Comparison of ENCODE assay signal across 21 cellular contexts in the genomic region with DNA sequence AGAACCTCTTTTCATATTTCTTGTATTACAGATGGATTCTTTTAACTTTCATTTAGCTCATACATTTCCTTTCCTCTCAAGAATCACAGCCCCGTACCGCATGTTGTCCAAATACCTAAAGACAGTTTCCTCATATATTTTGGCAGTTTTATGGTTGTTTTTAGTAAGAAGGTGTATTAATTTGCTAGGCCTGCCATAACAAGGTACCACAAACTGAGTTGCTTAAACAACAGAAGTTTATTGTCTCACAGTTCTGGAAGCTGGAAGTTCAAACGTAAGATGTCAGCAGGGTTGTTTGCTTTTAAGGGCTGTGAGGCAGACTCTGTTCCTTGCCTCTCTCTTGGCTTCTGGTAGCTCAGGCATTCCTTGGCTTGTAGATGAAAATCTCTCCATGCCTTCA.
DNase-seq lines count a peak whose midpoint lies in the region; ATAC-seq, FAIRE-seq and TF ChIP-seq lines count a peak whose summit lies in the region.
"Had no signal": no experiment of that assay in that cellular context is flagged by ENCODE, and none has a peak within 500 bp of the region (broad histone marks: within the 10 kb centered on the region; RNA-seq: fewer than 3 reads in every experiment).

No MANE protein-coding gene starts in this region.

- intact Hi-C loops in IMR-90 (cut with micrococcal nuclease) (no loop called here), head of caudate nucleus (cut with DNase I) (no loop called here)

- H3K4me3 ChIP-seq in IMR-90 (ENCODE audit: insufficient read depth, low read depth, low read length), result no peak overlapping the region
- peak overlapping the region; percentile 4 for H3K4me3 ChIP-seq in endodermal cell (ENCODE audit: low read length)
- no peak overlapping the region for H3K4me3 ChIP-seq in keratinocyte (ENCODE audit: control insufficient read depth in 2 of 3, extremely low read depth in 1 of 3, insufficient read depth in 2 of 3, low read depth in 1 of 3, low read length in 3 of 3)
- no peak overlapping the region for H3K4me3 ChIP-seq in trophoblast cell (ENCODE audit: low read depth, low read length)
- H3K4me3 ChIP-seq in upper lobe of left lung, result no peak overlapping the region
- H3K4me3 ChIP-seq: A549, GM23338 had no signal

- H3K14ac ChIP-seq in IMR-90 (replicated peaks; ENCODE audit: low read depth, low read length) (no peak overlapping the region), trophoblast cell (ENCODE audit: low read length) (no peak overlapping the region)

- in situ Hi-C loops in IMR-90 (cut with MboI; ENCODE audit: low sequenced_read_pairs), result no loop called here

- H2AFZ ChIP-seq in IMR-90 (replicated peaks; ENCODE audit: low read length, poor library complexity) (no peak overlapping the region), keratinocyte (ENCODE audit: control insufficient read depth, low read length) (peak overlapping the region; percentile 30), trophoblast cell (ENCODE audit: insufficient read depth, low read length, poor library complexity) (no peak overlapping the region)
- H2AFZ ChIP-seq: GM23338 had no signal

- no peak for DNase-seq in IMR-90
- no peak for DNase-seq in endodermal cell
- no peak for DNase-seq in keratinocyte (ENCODE audit: low read depth, low spot score)
- peak; percentile 1 to 43 for DNase-seq in trophoblast cell
- no peak for DNase-seq in head of caudate nucleus
- DNase-seq in upper lobe of left lung, result no peak
- DNase-seq in activated T-cell treated with anti-CD3 and anti-CD28 coated beads, Interleukin-2, amount 50 U/mL, for 1 hour, result no peak
- DNase-seq: AML-193; Caco-2; CD4-positive, alpha-beta T cell; HCEC 1CT had no signal

- no peaks in the 10 kb centered on the region for H3K27me3 Mint-ChIP-seq in endodermal cell (ENCODE audit: insufficient read depth)

- H3K4ac ChIP-seq in IMR-90 (ENCODE audit: low read depth, low read length) (peak overlapping the region; percentile 62), trophoblast cell (ENCODE audit: low read depth, low read length) (no peak overlapping the region)

- no peak overlapping the region for H3K4me2 ChIP-seq in IMR-90 (ENCODE audit: low read depth, low read length)
- no peak overlapping the region for H3K4me2 ChIP-seq in keratinocyte (ENCODE audit: control insufficient read depth, extremely low read depth, insufficient read depth, low read depth, low read length)
- no peak overlapping the region for H3K4me2 ChIP-seq in trophoblast cell (ENCODE audit: low read length)
- H3K4me2 ChIP-seq: A549, GM23338 had no signal

- TF ChIP-seq RAD21 in IMR-90 (IDR thresholded peaks at IDR 0.05; ENCODE audit: low read length), result no peak

- CTCF ChIA-PET in IMR-90 (lab: Yijun Ruan, JAX), result no interaction called here

- WGBS in IMR-90 (ENCODE audit: extremely low coverage in 2 of 2, insufficient read length in 1 of 2), 2 experiments, result no CpG with 5 or more reads among the region's 3 CpGs
- WGBS in endodermal cell (ENCODE audit: insufficient coverage in 1 of 2, insufficient read length in 1 of 2), 2 experiments, result 86 to 89% methylated on average over 1 to 3 of the region's 3 CpGs
- WGBS in trophoblast cell (ENCODE audit: extremely low coverage, insufficient coverage, insufficient read length), result no CpG with 5 or more reads among the region's 3 CpGs
- WGBS in upper lobe of left lung, 2 donors, result 98 to 99% methylated on average over 3 of the region's 3 CpGs

- dilution Hi-C loops in IMR-90 (cut with HindIII; ENCODE audit: low sequenced_read_pairs, unreplicated experiment), result no loop called here
- dilution Hi-C loops in keratinocyte (cut with MboI; ENCODE audit: extremely low pct_ligation_motif_present, low sequenced_read_pairs), result no loop called here

- H3K4me1 ChIP-seq in IMR-90 (ENCODE audit: control insufficient read depth, insufficient read depth, low read length), result peaks cover 2% of the 10 kb centered on the region
- peaks cover 10% of the 10 kb centered on the region for H3K4me1 ChIP-seq in endodermal cell (ENCODE audit: control insufficient read depth, insufficient read depth, low read length)
- no peaks in the 10 kb centered on the region for H3K4me1 ChIP-seq in keratinocyte (ENCODE audit: control insufficient read depth, extremely low read depth, insufficient read depth, low read length)
- H3K4me1 ChIP-seq in trophoblast cell (ENCODE audit: control insufficient read depth in 1 of 2, insufficient read depth in 2 of 2, low read length in 2 of 2), result peaks cover 18 to 19% of the 10 kb centered on the region in 2 experiments
- no peaks in the 10 kb centered on the region for H3K4me1 ChIP-seq in upper lobe of left lung
- H3K4me1 ChIP-seq: A549, Caco-2 had no signal

- no peak overlapping the region for H3K9ac ChIP-seq in IMR-90 (ENCODE audit: low read depth, low read length)
- no peak overlapping the region for H3K9ac ChIP-seq in endodermal cell (ENCODE audit: extremely low read depth, low read length, poor library complexity, severe bottlenecking)
- no peak overlapping the region for H3K9ac ChIP-seq in keratinocyte (ENCODE audit: control insufficient read depth, extremely low read depth, insufficient read depth, low read length)
- no peak overlapping the region for H3K9ac ChIP-seq in trophoblast cell (ENCODE audit: low read length)

- H3K79me2 ChIP-seq in keratinocyte (ENCODE audit: control insufficient read depth, insufficient read depth, low read length) (no peaks in the 10 kb centered on the region), trophoblast cell (ENCODE audit: control insufficient read depth, insufficient read depth, low read length, poor library complexity) (no peaks in the 10 kb centered on the region)

- H2AK9ac ChIP-seq in IMR-90 (replicated peaks; ENCODE audit: low read depth, low read length, poor library complexity), result no peak overlapping the region

- peak overlapping the region; percentile 57 for H2BK5ac ChIP-seq in IMR-90 (ENCODE audit: low read depth, low read length, poor library complexity, severe bottlenecking)
- H2BK5ac ChIP-seq in trophoblast cell (ENCODE audit: low read depth, low read length, poor library complexity), result no peak overlapping the region

- H3K4me1 Mint-ChIP-seq in endodermal cell, result peaks cover 22% of the 10 kb centered on the region

- peaks cover 22% of the 10 kb centered on the region for H3K9me3 Mint-ChIP-seq in endodermal cell

- peak overlapping the region; percentile 63 for H4K91ac ChIP-seq in IMR-90 (ENCODE audit: insufficient read depth, low read depth, low read length)
- no peak overlapping the region for H4K91ac ChIP-seq in trophoblast cell (ENCODE audit: low read depth, low read length)

- FAIRE-seq in keratinocyte (lab: Jason Lieb, UNC), result no peak
- FAIRE-seq: A549, D721Med, GM12892, GM18507, H54, HTR-8/SVneo had no signal

- 0 out of 2 replicates have a peak overlapping the region, but pooled peaks have one; percentile 10 for H3K56ac ChIP-seq in IMR-90 (ENCODE audit: extremely low read depth, insufficient read depth, low read length)

- no peaks in the 10 kb centered on the region for H4K20me1 ChIP-seq in IMR-90 (ENCODE audit: insufficient read depth, low read length)
- no peaks in the 10 kb centered on the region for H4K20me1 ChIP-seq in keratinocyte (ENCODE audit: control insufficient read depth, extremely low read depth, insufficient read depth, low read length)

- peak overlapping the region; percentile 61; the same call in 1 of the 2 replicates for H3K18ac ChIP-seq in IMR-90 (ENCODE audit: low read depth, low read length)
- no peak overlapping the region for H3K18ac ChIP-seq in trophoblast cell (ENCODE audit: low read length)

- H2BK20ac ChIP-seq in IMR-90 (ENCODE audit: low read depth, low read length), result peak overlapping the region; percentile 82; the same call in 1 of the 2 replicates

- no peak overlapping the region; the same call in 1 of the 2 replicates for H4K5ac ChIP-seq in IMR-90 (ENCODE audit: low read depth, low read length)

- H3K27me3 ChIP-seq in IMR-90 (ENCODE audit: control insufficient read depth, insufficient read depth, low read length) (no peaks in the 10 kb centered on the region), endodermal cell (ENCODE audit: control insufficient read depth, insufficient read depth, low read length, poor library complexity, severe bottlenecking) (no peaks in the 10 kb centered on the region), keratinocyte (ENCODE audit: control insufficient read depth, extremely low read depth, insufficient read depth, low read length) (no peaks in the 10 kb centered on the region), trophoblast cell (ENCODE audit: insufficient read depth, low read length) (no peaks in the 10 kb centered on the region), upper lobe of left lung (no peaks in the 10 kb centered on the region)

- H3K79me1 ChIP-seq in IMR-90 (ENCODE audit: low read depth in 1 of 2, low read length in 2 of 2) (no peaks in the 10 kb centered on the region), trophoblast cell (ENCODE audit: low read length) (peaks cover 21% of the 10 kb centered on the region)

- no peak for TF ChIP-seq EP300 in upper lobe of left lung (IDR thresholded peaks at IDR 0.05)

- no peak overlapping the region for H3K4me3 Mint-ChIP-seq in endodermal cell
- H3K4me3 Mint-ChIP-seq: CD4-positive, alpha-beta T cell; GM23338 had no signal

- POLR2A ChIA-PET in IMR-90 (lab: Charles Lee; ENCODE audit: unreplicated experiment), result no interaction called here

- no peak overlapping the region for H3K27ac Mint-ChIP-seq in endodermal cell
- H3K27ac Mint-ChIP-seq: CD4-positive, alpha-beta T cell; GM23338 had no signal

- ATAC-seq in IMR-90 (ENCODE audit: low read depth) (no peak), upper lobe of left lung (ENCODE audit: low FRiP score in 2 of 2) (no peak), HG02870 (IDR thresholded peaks at IDR 0.05; ENCODE audit: unreplicated experiment) (no peak)
- ATAC-seq: A549, GM23338 had no signal

- H2BK120ac ChIP-seq in IMR-90 (ENCODE audit: low read depth, low read length) (peak overlapping the region; percentile 64), trophoblast cell (ENCODE audit: insufficient read depth, low read length, poor library complexity) (no peak overlapping the region)

- peaks cover 5% of the 10 kb centered on the region; the same call in 1 of the 2 replicates for H3K9me1 ChIP-seq in IMR-90 (ENCODE audit: insufficient read depth, low read length)
- H3K9me1 ChIP-seq in keratinocyte (ENCODE audit: control insufficient read depth, extremely low read depth, insufficient read depth, low read length), result no peaks in the 10 kb centered on the region

- H4K12ac ChIP-seq in trophoblast cell (ENCODE audit: low read depth, low read length), result no peak overlapping the region

- peak overlapping the region; percentile 36 to 63; a peak in 2 of 4 replicates for H4K8ac ChIP-seq in IMR-90 (ENCODE audit: low read depth in 2 of 2, low read length in 2 of 2)
- no peak overlapping the region for H4K8ac ChIP-seq in trophoblast cell (ENCODE audit: low read depth, low read length)

- H3K23ac ChIP-seq in IMR-90 (ENCODE audit: low read depth, low read length) (no peak overlapping the region), trophoblast cell (ENCODE audit: low read length) (no peak overlapping the region)

- TF ChIP-seq CTCF in IMR-90 (conservative IDR thresholded peaks at IDR 0.05; ENCODE audit: low read depth, low read length) (no peak), endodermal cell (conservative IDR thresholded peaks at IDR 0.05) (no peak), keratinocyte (optimal IDR thresholded peaks at IDR 0.05 in 1 of 3, IDR thresholded peaks at IDR 0.05 in 1 of 3, conservative IDR thresholded peaks at IDR 0.05 in 1 of 3; ENCODE audit: extremely low read depth in 1 of 3, insufficient read depth in 2 of 3, low read length in 3 of 3) (no peak), upper lobe of left lung (IDR thresholded peaks at IDR 0.05) (no peak)

- H3K27ac ChIP-seq in IMR-90 (ENCODE audit: insufficient read depth, low read length) (no peak overlapping the region), endodermal cell (ENCODE audit: low read depth, low read length) (no peak overlapping the region), keratinocyte (ENCODE audit: control insufficient read depth, insufficient read depth, low read length) (no peak overlapping the region), trophoblast cell (ENCODE audit: low read depth, low read length) (no peak overlapping the region), upper lobe of left lung (no peak overlapping the region)
- H3K27ac ChIP-seq: 22Rv1, A549, C4-2B had no signal

- H2BK15ac ChIP-seq in IMR-90 (ENCODE audit: low read depth, low read length), result peak overlapping the region; percentile 73; the same call in 1 of the 3 replicates

- no TSS peak for BruUV-seq in IMR-90 (replicated peaks; lab: Mats Ljungman, UMichigan)

- no peak overlapping the region for H2BK12ac ChIP-seq in trophoblast cell (ENCODE audit: low read length)

- peaks cover 7% of the 10 kb centered on the region for H3K9me3 ChIP-seq in IMR-90 (ENCODE audit: control insufficient read depth, insufficient read depth, low read length)
- peaks cover 22% of the 10 kb centered on the region for H3K9me3 ChIP-seq in endodermal cell (ENCODE audit: control insufficient read depth, low read length)
- no peaks in the 10 kb centered on the region for H3K9me3 ChIP-seq in keratinocyte (ENCODE audit: control insufficient read depth, low read depth, low read length)
- no peaks in the 10 kb centered on the region for H3K9me3 ChIP-seq in trophoblast cell (ENCODE audit: insufficient read depth, low read depth, low read length)
- no peaks in the 10 kb centered on the region for H3K9me3 ChIP-seq in upper lobe of left lung
- H3K9me3 ChIP-seq: A549, Caco-2 had no signal

- H3K36me3 Mint-ChIP-seq in endodermal cell (ENCODE audit: low read depth), result peaks cover 4% of the 10 kb centered on the region

- H3K36me3 ChIP-seq in IMR-90 (ENCODE audit: control insufficient read depth, insufficient read depth, low read length) (no peaks in the 10 kb centered on the region), endodermal cell (ENCODE audit: control insufficient read depth, insufficient read depth, low read length) (no peaks in the 10 kb centered on the region), keratinocyte (ENCODE audit: control insufficient read depth in 2 of 2, extremely low read depth in 1 of 2, insufficient read depth in 2 of 2, low read length in 2 of 2) (no peaks in the 10 kb centered on the region), trophoblast cell (ENCODE audit: control insufficient read depth in 1 of 2, insufficient read depth in 2 of 2, low read length in 2 of 2) (no peaks in the 10 kb centered on the region), upper lobe of left lung (no peaks in the 10 kb centered on the region)

- no peak for TF ChIP-seq POLR2A in IMR-90 (IDR thresholded peaks at IDR 0.05; ENCODE audit: low read depth, low read length)
- TF ChIP-seq POLR2A in upper lobe of left lung (IDR thresholded peaks at IDR 0.05), result no peak

- peak overlapping the region; percentile 58; the same call in 1 of the 2 replicates for H2AK5ac ChIP-seq in IMR-90 (ENCODE audit: low read depth, low read length)
- H2AK5ac ChIP-seq in trophoblast cell (ENCODE audit: low read length), result no peak overlapping the region

Comparison
In these comparisons a context has a peak if more than half of its experiments do, and no peak if none do; other contexts are left out.
1. DNase-seq: peak in trophoblast cell (2 of 2); none in IMR-90 (single experiment), endodermal cell (single experiment), keratinocyte (single experiment), head of caudate nucleus (0 of 42), upper lobe of left lung (0 of 2) and activated T-cell treated with anti-CD3 and anti-CD28 coated beads, Interleukin-2, amount 50 U/mL, for 1 hour (single experiment).